ENCODE assay signal across 1 cellular context in genomic region chr11:68030318-68031135, GRCh38.
TF ChIP-seq lines count a peak whose summit lies in the region.

TSS of gene NDUFS8 (plus strand) at chr11:68030681. CDS start at chr11:68032152, 1,471 bp downstream.

TF ChIP-seq in HepG2, 621 proteins besides CTCF, POLR2A, EP300 and RAD21 (continued from another document and continues in another):
- TF ChIP-seq ELK4 (CRISPR knock-in tag; IDR thresholded peaks at IDR 0.05; ENCODE audit: borderline replicate concordance) = no peak
- TF ChIP-seq HBP1 (CRISPR knock-in tag; IDR thresholded peaks at IDR 0.05; ENCODE audit: low read depth) = 0 out of 2 replicates have a peak, but pooled peaks have one; percentile 8
- 0 out of 2 replicates have a peak, but pooled peaks have one; percentile 25 for TF ChIP-seq HNRNPL (IDR thresholded peaks at IDR 0.05; ENCODE audit: low read depth, low read length)
- no peak; the same call in 1 of the 2 replicates for TF ChIP-seq ONECUT2 (CRISPR knock-in tag; IDR thresholded peaks at IDR 0.05)
- TF ChIP-seq CHD2 (IDR thresholded peaks at IDR 0.05; ENCODE audit: low read depth, low read length) = 0 out of 2 replicates have a peak, but pooled peaks have one; percentile 36
- TF ChIP-seq PATZ1 (CRISPR knock-in tag; IDR thresholded peaks at IDR 0.05) = peak; percentile 47; the same call in 1 of the 2 replicates
- no peak for TF ChIP-seq MIXL1 (CRISPR knock-in tag; IDR thresholded peaks at IDR 0.05)
- TF ChIP-seq CSRNP1 (CRISPR knock-in tag; IDR thresholded peaks at IDR 0.05) = no peak
- TF ChIP-seq MYC (CRISPR knock-in tag; IDR thresholded peaks at IDR 0.05; ENCODE audit: borderline replicate concordance) = 0 out of 2 replicates have a peak, but pooled peaks have one; percentile 12
- TF ChIP-seq HOMEZ (CRISPR knock-in tag; IDR thresholded peaks at IDR 0.05; ENCODE audit: low read depth) = no peak
- peak in 1 of 2 experiments; percentile 72; a peak in 2 of 4 replicates for TF ChIP-seq KLF16 (CRISPR knock-in tag; IDR thresholded peaks at IDR 0.05)
- TF ChIP-seq ZNF430 (CRISPR knock-in tag; IDR thresholded peaks at IDR 0.05) = 0 out of 2 replicates have a peak, but pooled peaks have one; percentile 26
- no peak for TF ChIP-seq BRD4 (CRISPR knock-in tag; IDR thresholded peaks at IDR 0.05)
- no peak for TF ChIP-seq REST (IDR thresholded peaks at IDR 0.05; ENCODE audit: borderline replicate concordance in 1 of 2, low read depth in 1 of 2, low read length in 2 of 2)
- TF ChIP-seq ETV6 (CRISPR knock-in tag; conservative IDR thresholded peaks at IDR 0.05) = no peak
- TF ChIP-seq ZNF543 (CRISPR knock-in tag; IDR thresholded peaks at IDR 0.05) = no peak
- 0 out of 2 replicates have a peak, but pooled peaks have one; percentile 18 for TF ChIP-seq PRDM10 (CRISPR knock-in tag; IDR thresholded peaks at IDR 0.05; ENCODE audit: low read depth)
- TF ChIP-seq POLR2G (IDR thresholded peaks at IDR 0.05; ENCODE audit: low read depth, low read length) = peak; percentile 87
- TF ChIP-seq HIVEP1 (CRISPR knock-in tag; IDR thresholded peaks at IDR 0.05) = peak; percentile 77; the same call in 1 of the 2 replicates
- no peak for TF ChIP-seq MAFF (IDR thresholded peaks at IDR 0.05; ENCODE audit: low read depth, low read length)
- no peak for TF ChIP-seq ZNF557 (CRISPR knock-in tag; IDR thresholded peaks at IDR 0.05)
- no peak for TF ChIP-seq ZNF558 (CRISPR knock-in tag; IDR thresholded peaks at IDR 0.05; ENCODE audit: borderline replicate concordance)
- TF ChIP-seq THAP8 (CRISPR knock-in tag; IDR thresholded peaks at IDR 0.05; ENCODE audit: borderline replicate concordance) = no peak
- TF ChIP-seq NR0B2 (CRISPR knock-in tag; IDR thresholded peaks at IDR 0.05) = 0 out of 2 replicates have a peak, but pooled peaks have one; percentile 54
- TF ChIP-seq SPEN (CRISPR knock-in tag; IDR thresholded peaks at IDR 0.05; ENCODE audit: low read depth) = peak; percentile 90; the same call in 1 of the 2 replicates
- TF ChIP-seq WIZ (CRISPR knock-in tag; IDR thresholded peaks at IDR 0.05) = no peak
- peak; percentile 90 for TF ChIP-seq ZNF687 (CRISPR knock-in tag; IDR thresholded peaks at IDR 0.05)
- no peak for TF ChIP-seq XBP1 (CRISPR knock-in tag; IDR thresholded peaks at IDR 0.05)
